Comparison of ENCODE assay signal across 1 cellular context in the genomic region with DNA sequence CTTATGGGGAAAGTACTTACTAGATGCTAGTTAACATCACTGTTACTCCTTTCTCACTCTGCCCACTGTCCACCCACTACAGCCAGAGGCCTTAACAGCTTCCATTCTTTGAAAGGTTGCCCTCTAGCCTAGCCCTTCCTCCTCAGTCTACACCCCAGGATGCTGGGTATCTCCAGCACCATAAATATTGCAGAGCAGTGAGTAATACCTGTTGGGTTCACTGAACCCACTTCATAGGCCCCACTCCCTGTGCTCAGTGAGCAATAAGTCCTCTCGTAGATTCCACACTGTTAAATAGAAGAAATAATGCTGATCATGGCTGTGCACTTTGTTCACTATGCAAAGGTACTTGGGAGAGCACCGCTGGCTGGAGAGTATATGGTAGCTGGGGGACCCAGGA.
TF ChIP-seq lines count a peak whose summit lies in the region.

No MANE protein-coding gene starts in this region.

TF ChIP-seq in H1, 55 proteins besides CTCF, POLR2A, EP300 and RAD21:
- TF ChIP-seq ZNF274 (IDR thresholded peaks at IDR 0.05; ENCODE audit: borderline replicate concordance, extremely low read depth, low read length) (no peak), RFX5 (IDR thresholded peaks at IDR 0.05; ENCODE audit: borderline replicate concordance, low read depth, low read length) (no peak), ATF3 (IDR thresholded peaks at IDR 0.05; ENCODE audit: insufficient read depth, low read depth, low read length) (no peak), YY1 (IDR thresholded peaks at IDR 0.05; ENCODE audit: low read depth, low read length) (no peak), SIRT6 (IDR thresholded peaks at IDR 0.05; ENCODE audit: low read length) (no peak), BCL11A (IDR thresholded peaks at IDR 0.05; ENCODE audit: low read depth in 2 of 2, low read length in 2 of 2) (no peak)
